11 cellular contexts compared by ENCODE assay signal in the genomic region with DNA sequence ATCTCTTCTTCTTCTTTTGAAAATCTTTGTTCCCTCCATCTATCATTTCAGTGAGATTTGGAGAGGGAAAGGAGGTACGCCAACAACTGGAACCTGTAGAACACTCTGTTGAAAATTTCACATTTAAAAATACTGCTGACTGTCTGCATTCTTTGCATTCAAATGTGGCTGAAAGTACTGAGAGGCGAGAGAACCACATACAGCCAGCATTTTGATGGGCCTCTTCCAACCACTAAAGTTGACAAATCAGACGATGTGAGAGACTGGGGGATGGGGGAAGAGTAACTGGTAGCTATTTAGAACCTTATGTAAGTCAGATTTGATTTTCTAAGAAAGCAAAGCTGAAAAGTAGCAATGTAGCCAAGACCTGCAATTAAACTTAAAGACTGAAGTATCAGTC.
DNase-seq lines count a peak whose midpoint lies in the region; ATAC-seq and TF ChIP-seq lines count a peak whose summit lies in the region.
"Had no signal": no experiment of that assay in that cellular context is flagged by ENCODE, and none has a peak within 500 bp of the region (broad histone marks: within the 10 kb centered on the region; RNA-seq: fewer than 3 reads in every experiment).

No MANE protein-coding gene starts in this region.

- peaks cover 12% of the 10 kb centered on the region for H3K36me3 ChIP-seq in CD8-positive, alpha-beta T cell (ENCODE audit: insufficient read depth, low read length)
- H3K36me3 ChIP-seq in SK-N-MC (ENCODE audit: insufficient read depth, low read length) = peaks cover 8% of the 10 kb centered on the region; the same call in 1 of the 2 replicates
- H3K36me3 ChIP-seq in skeletal muscle tissue (ENCODE audit: control insufficient read depth in 3 of 3, insufficient read depth in 3 of 3, low read length in 3 of 3) = peaks cover 3 to 18% (median 6%) of the 10 kb centered on the region in 3 donors

- POLR2A ChIA-PET in CD8-positive, alpha-beta T cell (lab: Charles Lee) = interaction anchor here (1.2 to 3.1 kb wide), 4 partner anchors 8 to 23 kb away, joined by 3 to 30 read pairs (median 4); no protein-coding TSS in a partner anchor
- POLR2A ChIA-PET in HEK293T (lab: Yijun Ruan, JAX) = no interaction called here

- no peaks in the 10 kb centered on the region for H3K27me3 ChIP-seq in CD8-positive, alpha-beta T cell (ENCODE audit: insufficient read depth, low read length)
- no peaks in the 10 kb centered on the region for H3K27me3 ChIP-seq in skeletal muscle tissue (ENCODE audit: control insufficient read depth in 3 of 3, insufficient read depth in 3 of 3, low read length in 3 of 3)

- intact Hi-C loops in CD8-positive, alpha-beta T cell (cut with DNase I, micrococcal nuclease) = loop anchor here (1.0 kb wide), 3 partner anchors 8 to 10 kb away; no protein-coding TSS in a partner anchor

- no peak for TF ChIP-seq CTCF in CD8-positive, alpha-beta T cell (IDR thresholded peaks at IDR 0.05)

- H3K27me3 Mint-ChIP-seq in CD8-positive, alpha-beta T cell (ENCODE audit: low read depth) = no peaks in the 10 kb centered on the region

- no peak overlapping the region for H3K27ac ChIP-seq in CD8-positive, alpha-beta T cell (ENCODE audit: low read depth, low read length)
- H3K27ac ChIP-seq in SK-N-MC = peak overlapping the region; percentile 72
- H3K27ac ChIP-seq in skeletal muscle tissue (ENCODE audit: low read depth, low read length) = peak overlapping the region; percentile 44

- peak; percentile 89 for ATAC-seq in CD8-positive, alpha-beta T cell
- ATAC-seq in HG03139 (IDR thresholded peaks at IDR 0.05; ENCODE audit: unreplicated experiment) = no peak
- ATAC-seq: esophagus mucosa had no signal

- H3K4me1 ChIP-seq in CD8-positive, alpha-beta T cell (ENCODE audit: insufficient read depth, low read length) = peaks cover 51% of the 10 kb centered on the region
- peaks cover 4 to 7% (median 4%) of the 10 kb centered on the region in 3 donors for H3K4me1 ChIP-seq in skeletal muscle tissue (ENCODE audit: control insufficient read depth in 3 of 3, insufficient read depth in 3 of 3, low read length in 3 of 3)

- H3K4me3 Mint-ChIP-seq in CD8-positive, alpha-beta T cell = peak overlapping the region; percentile 73

- H3K9ac ChIP-seq in SK-N-MC (ENCODE audit: insufficient read length) = peak overlapping the region; percentile 3
- no peak overlapping the region for H3K9ac ChIP-seq in skeletal muscle tissue (ENCODE audit: low read depth in 1 of 3, low read length in 3 of 3)

- H3K36me3 Mint-ChIP-seq in CD8-positive, alpha-beta T cell = peaks cover 79% of the 10 kb centered on the region

- CTCF ChIA-PET in CD8-positive, alpha-beta T cell (lab: Charles Lee) = interaction anchor here (0.9 to 33.2 kb wide), 5 partner anchors 9 to 27 kb away, joined by 3 to 762 read pairs (median 11); no protein-coding TSS in a partner anchor
- CTCF ChIA-PET in HEK293T (lab: Yijun Ruan, JAX) = interaction anchor here (1.1 kb wide), 1 partner anchor 10 kb away, joined by 4 read pairs; no protein-coding TSS in a partner anchor

- H3K9me3 ChIP-seq in CD8-positive, alpha-beta T cell (ENCODE audit: low read length) = no peaks in the 10 kb centered on the region
- H3K9me3 ChIP-seq in SK-N-MC (ENCODE audit: low read depth, low read length) (no peaks in the 10 kb centered on the region), skeletal muscle tissue (ENCODE audit: control insufficient read depth in 3 of 3, low read length in 3 of 3) (no peaks in the 10 kb centered on the region)

- H3K27ac Mint-ChIP-seq in CD8-positive, alpha-beta T cell = peak overlapping the region; percentile 97

- peak in 3 of 7 experiments; percentile 20 to 41 (median 29) for DNase-seq in CD8-positive, alpha-beta T cell
- DNase-seq in SK-N-MC (ENCODE audit: low read depth, low spot score) = peak; percentile 68
- peak; percentile 46 for DNase-seq in fibroblast of gingiva (ENCODE audit: low read depth)
- DNase-seq in HEK293T (ENCODE audit: extremely low spot score) = no peak
- no peak for DNase-seq in Ammon's horn (ENCODE audit: low spot score)
- DNase-seq in NCI-H524 treated with DMSO at 0.1 percent for 48 hours (lab: John Stamatoyannopoulos, UW) = no peak
- DNase-seq: NCI-H187, SHP77 had no signal

- no peak overlapping the region for H3K4me3 ChIP-seq in CD8-positive, alpha-beta T cell (ENCODE audit: low read depth, low read length)
- H3K4me3 ChIP-seq in SK-N-MC = peak overlapping the region; percentile 35
- H3K4me3 ChIP-seq in skeletal muscle tissue (ENCODE audit: low read length in 3 of 3) = no peak overlapping the region

- H3K4me1 Mint-ChIP-seq in CD8-positive, alpha-beta T cell (ENCODE audit: low read depth) = peaks cover 74% of the 10 kb centered on the region

- no peaks in the 10 kb centered on the region for H3K9me3 Mint-ChIP-seq in CD8-positive, alpha-beta T cell

TF ChIP-seq in HEK293T, 16 proteins besides CTCF, POLR2A, EP300 and RAD21:
- TF ChIP-seq TARDBP (IDR thresholded peaks at IDR 0.05) (no peak), LEF1 (IDR thresholded peaks at IDR 0.05; ENCODE audit: borderline replicate concordance) (no peak), FOXA1 (IDR thresholded peaks at IDR 0.05) (no peak), SP1 (IDR thresholded peaks at IDR 0.05) (no peak), ZNF384 (IDR thresholded peaks at IDR 0.05) (no peak), NFRKB (IDR thresholded peaks at IDR 0.05) (no peak), HDGF (IDR thresholded peaks at IDR 0.05; ENCODE audit: borderline replicate concordance) (no peak), FOXK2 (IDR thresholded peaks at IDR 0.05) (no peak), ARNT (IDR thresholded peaks at IDR 0.05) (no peak), CTBP1 (IDR thresholded peaks at IDR 0.05; ENCODE audit: borderline replicate concordance) (no peak), FOXM1 (IDR thresholded peaks at IDR 0.05; ENCODE audit: borderline replicate concordance) (no peak), BHLHE40 (IDR thresholded peaks at IDR 0.05; ENCODE audit: borderline replicate concordance) (no peak), L3MBTL2 (conservative IDR thresholded peaks at IDR 0.05) (no peak), ELF4 (IDR thresholded peaks at IDR 0.05) (no peak), SUZ12 (IDR thresholded peaks at IDR 0.05) (no peak)
- TF ChIP-seq, protein P1, sequence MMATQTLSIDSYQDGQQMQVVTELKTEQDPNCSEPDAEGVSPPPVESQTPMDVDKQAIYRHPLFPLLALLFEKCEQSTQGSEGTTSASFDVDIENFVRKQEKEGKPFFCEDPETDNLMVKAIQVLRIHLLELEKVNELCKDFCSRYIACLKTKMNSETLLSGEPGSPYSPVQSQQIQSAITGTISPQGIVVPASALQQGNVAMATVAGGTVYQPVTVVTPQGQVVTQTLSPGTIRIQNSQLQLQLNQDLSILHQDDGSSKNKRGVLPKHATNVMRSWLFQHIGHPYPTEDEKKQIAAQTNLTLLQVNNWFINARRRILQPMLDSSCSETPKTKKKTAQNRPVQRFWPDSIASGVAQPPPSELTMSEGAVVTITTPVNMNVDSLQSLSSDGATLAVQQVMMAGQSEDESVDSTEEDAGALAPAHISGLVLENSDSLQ (IDR thresholded peaks at IDR 0.05) = no peak

Comparison
In these comparisons a context has a peak if more than half of its experiments do, and no peak if none do; other contexts are left out.
1. DNase-seq: peak in SK-N-MC (single experiment) and fibroblast of gingiva (single experiment); none in HEK293T (single experiment), Ammon's horn (single experiment) and NCI-H524 treated with DMSO at 0.1 percent for 48 hours (single experiment).